ENCODE assay signal across 8 cellular contexts in the genomic region with DNA sequence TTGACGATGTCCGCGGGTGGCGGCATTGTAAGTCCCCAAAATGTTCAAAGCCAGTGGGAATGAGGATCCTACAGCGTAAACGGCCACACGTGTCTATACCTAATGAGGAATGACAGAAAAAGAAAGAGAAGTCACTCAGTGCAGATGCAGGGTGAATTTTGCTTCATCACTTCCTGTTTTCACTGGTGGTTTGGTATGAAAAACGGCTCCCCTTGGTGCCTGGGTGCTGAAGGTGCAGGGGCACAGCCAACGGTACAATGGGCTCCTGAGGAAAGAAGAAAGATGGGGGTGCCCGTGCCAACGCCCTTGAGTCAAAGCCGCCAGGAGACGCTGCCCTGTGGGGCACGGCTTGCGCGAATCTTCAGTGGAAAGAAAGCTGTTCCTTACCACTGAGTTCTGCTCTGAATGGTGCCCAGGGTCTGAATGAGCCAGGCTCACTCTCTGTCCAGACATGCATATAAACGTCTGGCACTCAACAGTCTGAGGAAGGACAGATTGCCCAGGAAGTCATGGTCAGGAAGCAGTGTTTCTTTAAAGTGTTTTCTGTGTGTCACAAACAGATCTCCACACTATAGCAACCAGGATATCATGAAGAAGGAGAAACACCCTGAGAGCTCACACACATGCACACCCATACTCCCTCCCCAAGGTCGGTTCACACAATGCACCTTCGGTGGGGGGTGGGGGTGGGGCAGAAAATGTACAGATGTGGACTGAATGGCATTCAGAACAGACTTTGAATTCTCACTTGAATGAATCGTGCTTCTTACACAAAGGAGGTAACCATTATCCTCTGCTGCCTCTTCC.
DNase-seq lines count a peak whose midpoint lies in the region; ATAC-seq and TF ChIP-seq lines count a peak whose summit lies in the region.

No MANE protein-coding gene starts in this region.

- H4K20me1 ChIP-seq in PC-3 (ENCODE audit: low read length): no peaks in the 10 kb centered on the region

- H3K4me1 ChIP-seq in PC-3 (ENCODE audit: insufficient read depth, low read length): no peaks in the 10 kb centered on the region

- intact Hi-C loops in PC-3 (cut with micrococcal nuclease): no loop called here

- H3K9me3 ChIP-seq in PC-3 (ENCODE audit: low read length): 0 out of 2 replicates have a peak, but pooled peaks cover 6% of the 10 kb centered on the region

- no TSS peak for BruUV-seq in PC-3 (replicated peaks; lab: Mats Ljungman, UMichigan)

- ATAC-seq in stimulated activated memory B cell treated with anti-CD40 and anti-IgM and Interleukin-4, amounts not matched to agents 10 μg/mL and 1 μg/mL and 100 μg/mL, for 72 hours: peak; percentile 93
- no peak for ATAC-seq in PC-3

- no peaks in the 10 kb centered on the region for H3F3A ChIP-seq in PC-3 (ENCODE audit: low read length, unreplicated experiment)

- H3K27ac Mint-ChIP-seq in immature natural killer cell: peak overlapping the region; percentile 84 to 91 (median 86)
- H3K27ac Mint-ChIP-seq in stimulated activated memory B cell treated with anti-CD40 and anti-IgM and Interleukin-4, amounts not matched to agents 10 μg/mL and 1 μg/mL and 100 μg/mL, for 72 hours: peak overlapping the region; percentile 88

- peak; percentile 65 for TF ChIP-seq POLR2A in NB4 (IDR thresholded peaks at IDR 0.05; ENCODE audit: extremely low read depth, insufficient read length)

- no peaks in the 10 kb centered on the region for H3K79me2 ChIP-seq in PC-3 (ENCODE audit: low read length)

- peak overlapping the region; percentile 85 to 94 (median 87) for H3K4me3 Mint-ChIP-seq in immature natural killer cell
- H3K4me3 Mint-ChIP-seq in stimulated activated memory B cell treated with anti-CD40 and anti-IgM and Interleukin-4, amounts not matched to agents 10 μg/mL and 1 μg/mL and 100 μg/mL, for 72 hours: peak overlapping the region; percentile 97

- H3K27me3 Mint-ChIP-seq in immature natural killer cell (ENCODE audit: low read depth in 3 of 3): peaks cover 0 to 3% (median 0%) of the 10 kb centered on the region in 3 donors
- no peaks in the 10 kb centered on the region for H3K27me3 Mint-ChIP-seq in stimulated activated memory B cell treated with anti-CD40 and anti-IgM and Interleukin-4, amounts not matched to agents 10 μg/mL and 1 μg/mL and 100 μg/mL, for 72 hours

- H2AFZ ChIP-seq in PC-3 (ENCODE audit: low read length): no peak overlapping the region

- peaks cover 29 to 47% of the 10 kb centered on the region in 2 donors for H3K4me1 Mint-ChIP-seq in immature natural killer cell
- H3K4me1 Mint-ChIP-seq in stimulated activated memory B cell treated with anti-CD40 and anti-IgM and Interleukin-4, amounts not matched to agents 10 μg/mL and 1 μg/mL and 100 μg/mL, for 72 hours: peaks cover 77% of the 10 kb centered on the region

- H3K27me3 ChIP-seq in PC-3 (ENCODE audit: low read length): no peaks in the 10 kb centered on the region

- no peak overlapping the region for H3K9ac ChIP-seq in PC-3 (ENCODE audit: low read length)

- POLR2A ChIA-PET in PC-3 (lab: Charles Lee; ENCODE audit: unreplicated experiment): no interaction called here

- TF ChIP-seq CTCF in GM12873 (IDR thresholded peaks at IDR 0.05; ENCODE audit: insufficient read depth, low read depth, low read length, missing control alignments) (peak; percentile 55), NB4 (IDR thresholded peaks at IDR 0.05; ENCODE audit: low read depth, low read length) (peak; percentile 44), PC-3 (conservative IDR thresholded peaks at IDR 0.05; ENCODE audit: low read depth, low read length) (no peak)

- CTCF ChIA-PET in PC-3 (lab: Charles Lee): no interaction called here

- peaks cover 0 to 15% (median 0%) of the 10 kb centered on the region in 3 donors for H3K36me3 Mint-ChIP-seq in immature natural killer cell
- H3K36me3 Mint-ChIP-seq in stimulated activated memory B cell treated with anti-CD40 and anti-IgM and Interleukin-4, amounts not matched to agents 10 μg/mL and 1 μg/mL and 100 μg/mL, for 72 hours: peaks cover 6% of the 10 kb centered on the region

- H3K36me3 ChIP-seq in PC-3 (ENCODE audit: low read depth, low read length): no peaks in the 10 kb centered on the region

- peak overlapping the region; percentile 90 for H3K4me3 ChIP-seq in NB4 (ENCODE audit: low read depth, low read length)
- H3K4me3 ChIP-seq in PC-3 (ENCODE audit: low read length): no peak overlapping the region

- no peak overlapping the region for H3K4me2 ChIP-seq in PC-3 (ENCODE audit: low read length)

- H3K9me3 Mint-ChIP-seq in immature natural killer cell: no peaks in the 10 kb centered on the region
- no peaks in the 10 kb centered on the region for H3K9me3 Mint-ChIP-seq in stimulated activated memory B cell treated with anti-CD40 and anti-IgM and Interleukin-4, amounts not matched to agents 10 μg/mL and 1 μg/mL and 100 μg/mL, for 72 hours

- H3K27ac ChIP-seq in PC-3 (ENCODE audit: low read length): no peak overlapping the region

- no peaks in the 10 kb centered on the region for H3K9me2 ChIP-seq in PC-3 (replicated peaks; ENCODE audit: low read length)

- DNase-seq in H4 (ENCODE audit: low spot score) (peak; percentile 75), NB4 (ENCODE audit: low read depth) (peak; percentile 96), activated T-cell treated with anti-CD3 and anti-CD28 coated beads for 4 hours (peak; percentile 55), immature natural killer cell (peak; percentile 45 to 56 (median 48)), PC-3 (no peak), NCI-H128 (lab: John Stamatoyannopoulos, UW; ENCODE audit: unreplicated experiment) (no peak)

Comparison
In these comparisons a context has a peak if more than half of its experiments do, and no peak if none do; other contexts are left out.
1. DNase-seq: peak in H4 (single experiment), NB4 (single experiment), activated T-cell treated with anti-CD3 and anti-CD28 coated beads for 4 hours (single experiment) and immature natural killer cell (3 of 3); none in PC-3 (single experiment) and NCI-H128 (single experiment).